Comparison of ENCODE assay signal across 8 cellular contexts in the genomic region with DNA sequence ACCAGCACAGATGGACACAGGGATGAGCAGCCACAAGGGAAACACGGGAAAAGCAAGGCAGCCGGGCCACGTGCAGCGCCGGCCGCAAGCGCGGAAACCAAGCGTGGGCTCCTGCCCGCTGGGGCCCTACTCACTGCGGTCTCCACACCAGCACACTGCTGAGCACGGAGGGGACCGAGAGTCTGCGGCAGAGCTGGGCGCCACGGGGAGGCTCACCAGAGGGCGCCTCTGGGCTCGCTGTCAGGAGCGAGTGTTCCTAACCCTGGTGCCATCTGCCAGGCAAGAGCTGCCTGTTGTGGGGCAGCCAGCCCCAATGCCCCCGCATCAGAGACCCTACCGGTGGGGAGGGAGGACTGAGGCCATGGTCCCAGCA. TPM values are rescaled to one million over a fixed set of nuclear protein-coding genes. Genes with fewer than 3 reads are reported as not detected.
DNase-seq lines count a peak whose midpoint lies in the region; ATAC-seq and TF ChIP-seq lines count a peak whose summit lies in the region.

No MANE protein-coding gene starts in this region.

- H3K27ac Mint-ChIP-seq in Caco-2 (ENCODE audit: unreplicated experiment) = peak overlapping the region; percentile 71

- H3K4me1 ChIP-seq in Caco-2 (peaks cover 15% of the 10 kb centered on the region), esophagus muscularis mucosa (peaks cover 74 to 81% (median 77%) of the 10 kb centered on the region in 4 donors), neuronal stem cell (ENCODE audit: control insufficient read depth in 2 of 2, insufficient read depth in 1 of 2, low read depth in 1 of 2, low read length in 2 of 2) (peaks cover 15 to 18% of the 10 kb centered on the region in 2 donors), subcutaneous abdominal adipose tissue (ENCODE audit: control insufficient read depth in 5 of 5, insufficient read depth in 5 of 5, low read length in 5 of 5) (peaks cover 23 to 77% (median 75%) of the 10 kb centered on the region in 5 donors)

- H3K23ac ChIP-seq in neuronal stem cell (ENCODE audit: low read depth, low read length, poor library complexity) = peak overlapping the region; percentile 75

- ATAC-seq in GM21619 (IDR thresholded peaks at IDR 0.05; ENCODE audit: unreplicated experiment) = peak; percentile 41

- TF ChIP-seq POLR2A in esophagus muscularis mucosa (IDR thresholded peaks at IDR 0.05; ENCODE audit: low read depth) = no peak

- no TSS peak for BruUV-seq in Caco-2 (replicated peaks; lab: Mats Ljungman, UMichigan)

- H3K4me1 Mint-ChIP-seq in Caco-2 (ENCODE audit: low read depth, unreplicated experiment) = no peaks in the 10 kb centered on the region

- H2BK120ac ChIP-seq in neuronal stem cell (ENCODE audit: low read depth, low read length) = peak overlapping the region; percentile 44

- TF ChIP-seq CTCF in Caco-2 (IDR thresholded peaks at IDR 0.05; ENCODE audit: insufficient read depth in 1 of 2, low read depth in 1 of 2, low read length in 1 of 2, severe bottlenecking in 1 of 2, unreplicated experiment in 1 of 2) (peak in 1 of 2 experiments; percentile 33), esophagus muscularis mucosa (IDR thresholded peaks at IDR 0.05) (peak; percentile 53 to 68 (median 62))

- H3K36me3 Mint-ChIP-seq in Caco-2 (ENCODE audit: insufficient read depth, unreplicated experiment) = peaks cover 80% of the 10 kb centered on the region

- H4K91ac ChIP-seq in neuronal stem cell (ENCODE audit: low read depth, low read length, poor library complexity) = peak overlapping the region; percentile 38

- peak overlapping the region; percentile 78 for H2BK5ac ChIP-seq in neuronal stem cell (ENCODE audit: low read length)

- CTCF ChIA-PET in Caco-2 (lab: Charles Lee) = interaction anchor here (0.6 to 1.1 kb wide), 4 partner anchors 19 to 85 kb away, joined by 3 to 7 read pairs (median 4); partner anchors contain the start of gene CHAF1A

- H3K9ac ChIP-seq in neuronal stem cell (ENCODE audit: low read depth, low read length, poor library complexity) (peak overlapping the region; percentile 86), subcutaneous abdominal adipose tissue (ENCODE audit: low read length in 5 of 5) (peak overlapping the region in 4 of 5 donors; percentile 6 to 62 (median 42))

- H3K9me3 ChIP-seq in Caco-2 (no peaks in the 10 kb centered on the region), esophagus muscularis mucosa (no peaks in the 10 kb centered on the region), neuronal stem cell (replicated peaks in 1 of 2; ENCODE audit: control insufficient read depth in 2 of 2, insufficient read depth in 1 of 2, low read depth in 1 of 2, low read length in 2 of 2) (no peaks in the 10 kb centered on the region), subcutaneous abdominal adipose tissue (ENCODE audit: control insufficient read depth in 5 of 5, low read length in 5 of 5) (no peaks in the 10 kb centered on the region)

- peak overlapping the region; percentile 78 for H2BK15ac ChIP-seq in neuronal stem cell (ENCODE audit: low read length)

- H3K79me1 ChIP-seq in neuronal stem cell (ENCODE audit: low read depth, low read length) = peaks cover 45% of the 10 kb centered on the region

- H3K14ac ChIP-seq in neuronal stem cell (ENCODE audit: low read length) = peak overlapping the region; percentile 75

- no peak overlapping the region for H3K4me3 ChIP-seq in Caco-2 (ENCODE audit: low read depth, low read length)
- H3K4me3 ChIP-seq in esophagus muscularis mucosa = peak overlapping the region; percentile 12 to 45 (median 28)
- H3K4me3 ChIP-seq in neuronal stem cell (ENCODE audit: low read length in 2 of 2) = no peak overlapping the region
- peak overlapping the region in 4 of 5 donors; percentile 21 to 58 (median 38) for H3K4me3 ChIP-seq in subcutaneous abdominal adipose tissue (ENCODE audit: low read depth in 1 of 5, low read length in 5 of 5)

- H2BK12ac ChIP-seq in neuronal stem cell (ENCODE audit: low read length) = peak overlapping the region; percentile 90

- H2AK5ac ChIP-seq in neuronal stem cell (ENCODE audit: low read depth, low read length) = peak overlapping the region; percentile 84

- H3K27me3 Mint-ChIP-seq in Caco-2 (ENCODE audit: insufficient read depth, unreplicated experiment) = no peaks in the 10 kb centered on the region

- H3K36me3 ChIP-seq in Caco-2 (ENCODE audit: control insufficient read depth, insufficient read depth, low read length) (peaks cover 2% of the 10 kb centered on the region), esophagus muscularis mucosa (peaks cover 12 to 32% (median 23%) of the 10 kb centered on the region in 4 donors), neuronal stem cell (replicated peaks in 1 of 2; ENCODE audit: control insufficient read depth in 2 of 2, insufficient read depth in 2 of 2, low read length in 2 of 2) (peaks cover 21 to 31% of the 10 kb centered on the region in 2 donors), subcutaneous abdominal adipose tissue (ENCODE audit: control insufficient read depth in 5 of 5, insufficient read depth in 5 of 5, low read length in 5 of 5) (peaks cover 0 to 37% (median 25%) of the 10 kb centered on the region in 5 donors)

- intact Hi-C loops in Caco-2 (cut with micrococcal nuclease; ENCODE audit: unreplicated experiment) (no loop called here), esophagus muscularis mucosa (cut with DNase I) (loop anchor here (1.0 kb wide), 1 partner anchor 25 kb away; no protein-coding TSS in a partner anchor)

- H3K9me3 Mint-ChIP-seq in Caco-2 (ENCODE audit: unreplicated experiment) = no peaks in the 10 kb centered on the region

- H3K4ac ChIP-seq in neuronal stem cell (ENCODE audit: low read length) = peak overlapping the region; percentile 53

- H3K4me3 Mint-ChIP-seq in Caco-2 (ENCODE audit: unreplicated experiment) = no peak overlapping the region

- no peak overlapping the region for H3K4me2 ChIP-seq in neuronal stem cell (ENCODE audit: insufficient read depth, low read length, poor library complexity, severe bottlenecking)

- H3K27me3 ChIP-seq in Caco-2 (replicated peaks; ENCODE audit: control insufficient read depth, insufficient read depth, low read length) (no peaks in the 10 kb centered on the region), esophagus muscularis mucosa (no peaks in the 10 kb centered on the region), neuronal stem cell (ENCODE audit: control insufficient read depth in 3 of 3, insufficient read depth in 3 of 3, low read depth in 1 of 3, low read length in 3 of 3) (no peaks in the 10 kb centered on the region), subcutaneous abdominal adipose tissue (ENCODE audit: control insufficient read depth in 5 of 5, insufficient read depth in 4 of 5, low read length in 5 of 5) (no peaks in the 10 kb centered on the region)

- H4K8ac ChIP-seq in neuronal stem cell (ENCODE audit: low read depth, low read length) = no peak overlapping the region

- H3K27ac ChIP-seq in esophagus muscularis mucosa (replicated peaks in 1 of 4) (peak overlapping the region; percentile 54 to 88 (median 76)), neuronal stem cell (replicated peaks; ENCODE audit: low read length) (peak overlapping the region; percentile 63), subcutaneous abdominal adipose tissue (ENCODE audit: low read depth, low read length) (peak overlapping the region; percentile 18)

- no peak for TF ChIP-seq EP300 in esophagus muscularis mucosa (IDR thresholded peaks at IDR 0.05)

- H2AFZ ChIP-seq in neuronal stem cell (ENCODE audit: low read length) = no peak overlapping the region

- peak overlapping the region; percentile 87 for H3K18ac ChIP-seq in neuronal stem cell (ENCODE audit: low read length)

- POLR2A ChIA-PET in Caco-2 (lab: Charles Lee) = no interaction called here

- WGBS in esophagus muscularis mucosa = 34% methylated on average over 7 of the region's 21 CpGs
- no CpG with 5 or more reads among the region's 21 CpGs for WGBS in neuronal stem cell (ENCODE audit: extremely low coverage in 2 of 2, insufficient read length in 2 of 2, insufficient replicate concordance in 1 of 2), 2 donors

- DNase-seq in Caco-2 = peak in 1 of 2 experiments; percentile 40
- peak; percentile 48 for DNase-seq in NCI-H510A (lab: John Stamatoyannopoulos, UW)
- peak; percentile 79 for DNase-seq in activated T-cell treated with anti-CD3 and anti-CD28 coated beads for 48 hours (ENCODE audit: low read depth)
- no peak for DNase-seq in esophagus muscularis mucosa (ENCODE audit: extremely low spot score)
- no peak for DNase-seq in neuronal stem cell (ENCODE audit: low spot score)
- no peak for DNase-seq in OCI-M2 (lab: John Stamatoyannopoulos, UW; ENCODE audit: unreplicated experiment)

RNA-seq across cellular contexts. Expression of gene MPND, which starts 26.5 kb away (rescaled TPM):
- total RNA-seq in Caco-2 (2022) = 34.9 and 35.7 TPM in 2 replicates
- 1 to 10 TPM; 5.3 to 9.2 (median 7.6) TPM for total RNA-seq in esophagus muscularis mucosa
- polyA plus RNA-seq in neuronal stem cell (2013, experiment 1 of 2) = 20.6 TPM
- 22.4 TPM for polyA plus RNA-seq in neuronal stem cell (2013, experiment 2 of 2)

RNA-seq across cellular contexts. Expression of gene SH3GL1, which starts 30.5 kb away (rescaled TPM):
- total RNA-seq in Caco-2 (2022) = 91.3 and 91.5 TPM in 2 replicates
- total RNA-seq in esophagus muscularis mucosa = 10 to 100 TPM; 49.4 to 77.2 (median 59.5) TPM
- polyA plus RNA-seq in neuronal stem cell (2013, experiment 1 of 2) = 88.3 TPM
- polyA plus RNA-seq in neuronal stem cell (2013, experiment 2 of 2) = 86.1 TPM

RNA-seq across cellular contexts. Expression of gene STAP2, which starts 31.2 kb away (rescaled TPM):
- total RNA-seq in Caco-2 (2022) = 70.7 and 71.6 TPM in 2 replicates
- 1 to 10 TPM in 2 of 4 donors, under 1 TPM in 1, not detected in 1; 0.52 to 3.3 (median 1.7) TPM for total RNA-seq in esophagus muscularis mucosa
- 6.4 TPM for polyA plus RNA-seq in neuronal stem cell (2013, experiment 1 of 2)
- polyA plus RNA-seq in neuronal stem cell (2013, experiment 2 of 2) = 7.4 TPM

RNA-seq across cellular contexts. Expression of gene CHAF1A, which starts 32.6 kb away (rescaled TPM):
- total RNA-seq in Caco-2 (2022) = 53.9 and 63.1 TPM in 2 replicates
- total RNA-seq in esophagus muscularis mucosa = 10 to 100 TPM in 1 of 4 donors, 1 to 10 TPM in 3; 4.6 to 14.6 (median 7.6) TPM
- 59.2 TPM for polyA plus RNA-seq in neuronal stem cell (2013, experiment 1 of 2)
- polyA plus RNA-seq in neuronal stem cell (2013, experiment 2 of 2) = 56.4 TPM

Comparison
In these comparisons a context has a peak if more than half of its experiments do, and no peak if none do; other contexts are left out.
1. DNase-seq: peak in NCI-H510A (single experiment) and activated T-cell treated with anti-CD3 and anti-CD28 coated beads for 48 hours (single experiment); none in esophagus muscularis mucosa (single experiment), neuronal stem cell (single experiment) and OCI-M2 (single experiment).
2. H3K4me3 ChIP-seq: peak in esophagus muscularis mucosa (4 of 4) and subcutaneous abdominal adipose tissue (4 of 5); none in Caco-2 (single experiment) and neuronal stem cell (0 of 2).
3. H3K27ac ChIP-seq: peak in every context shown above with its lines; median percentile 76 in esophagus muscularis mucosa; 63 in neuronal stem cell; 18 in subcutaneous abdominal adipose tissue.
4. RNA of gene STAP2, which starts 31.2 kb away (total RNA-seq): 70.7 to 71.6 TPM in Caco-2; 0.52 to 3.3 TPM in esophagus muscularis mucosa; every median in the first group is over 10 times any median in the second.